ENCODE assay signal across 8 cellular contexts in genomic region chr13:54029226-54029625, GRCh38.
A peak's percentile ranks its signal among the peaks of the same experiment; 100 is the strongest.
DNase-seq lines count a peak whose midpoint lies in the region; ATAC-seq and TF ChIP-seq lines count a peak whose summit lies in the region.

No MANE protein-coding gene starts in this region.

- POLR2A ChIA-PET in HEK293 (lab: Yijun Ruan, JAX) = no interaction called here

- DNase-seq in LoVo (ENCODE audit: low spot score) (peak; percentile 37), choroid plexus epithelial cell (ENCODE audit: low read depth) (peak; percentile 12), NCI-H1930 (lab: John Stamatoyannopoulos, UW) (no peak), H7 (no peak), NCI-H1092 (lab: John Stamatoyannopoulos, UW) (no peak)

- no peak overlapping the region for H3K27ac ChIP-seq in HEK293 (ENCODE audit: extremely low read depth, low read depth, low read length)

- H3K4me3 ChIP-seq in HEK293 (ENCODE audit: low read depth, low read length) (no peak overlapping the region), choroid plexus epithelial cell (ENCODE audit: low read depth, low read length) (no peak overlapping the region), H7 (ENCODE audit: insufficient read depth, low read depth, low read length) (no peak overlapping the region)

- ATAC-seq in GM18499 (IDR thresholded peaks at IDR 0.05; ENCODE audit: insufficient read depth, unreplicated experiment) = peak; percentile 99
- ATAC-seq in HG03457 (IDR thresholded peaks at IDR 0.05; ENCODE audit: unreplicated experiment) = no peak

- no peaks in the 10 kb centered on the region for H3K36me3 ChIP-seq in HEK293 (ENCODE audit: control insufficient read depth in 2 of 2, insufficient read depth in 1 of 2, low read length in 2 of 2)
- no peaks in the 10 kb centered on the region for H3K36me3 ChIP-seq in H7 (replicated peaks; ENCODE audit: control insufficient read depth, insufficient read depth, low read length)

- CTCF ChIA-PET in HEK293 (lab: Yijun Ruan, JAX) = no interaction called here

- H3K9me3 ChIP-seq in HEK293 (ENCODE audit: control insufficient read depth, insufficient read depth, low read depth, low read length) = no peaks in the 10 kb centered on the region

- no peak for TF ChIP-seq CTCF in HEK293 (tag by site-specific recombination; IDR thresholded peaks at IDR 0.05)
- no peak for TF ChIP-seq CTCF in choroid plexus epithelial cell (conservative IDR thresholded peaks at IDR 0.05; ENCODE audit: low read depth, low read length)

- no peaks in the 10 kb centered on the region for H3K4me1 ChIP-seq in HEK293 (ENCODE audit: control insufficient read depth, insufficient read depth, low read length)

- H3K27me3 ChIP-seq in H7 (ENCODE audit: control insufficient read depth, insufficient read depth, low read length) = no peaks in the 10 kb centered on the region

TF ChIP-seq in HEK293, 187 proteins besides CTCF, POLR2A, EP300 and RAD21:
- TF ChIP-seq ZNF624 (tag by site-specific recombination; IDR thresholded peaks at IDR 0.05) (no peak), SCRT2 (tag by site-specific recombination; IDR thresholded peaks at IDR 0.05) (peak; percentile 57; the same call in 1 of the 2 replicates)

Comparison
In these comparisons a context has a peak if more than half of its experiments do, and no peak if none do; other contexts are left out.
1. DNase-seq: peak in LoVo (single experiment) and choroid plexus epithelial cell (single experiment); none in NCI-H1930 (0 of 2), H7 (single experiment) and NCI-H1092 (single experiment).